ENCODE assay signal across 13 cellular contexts in the genomic region with DNA sequence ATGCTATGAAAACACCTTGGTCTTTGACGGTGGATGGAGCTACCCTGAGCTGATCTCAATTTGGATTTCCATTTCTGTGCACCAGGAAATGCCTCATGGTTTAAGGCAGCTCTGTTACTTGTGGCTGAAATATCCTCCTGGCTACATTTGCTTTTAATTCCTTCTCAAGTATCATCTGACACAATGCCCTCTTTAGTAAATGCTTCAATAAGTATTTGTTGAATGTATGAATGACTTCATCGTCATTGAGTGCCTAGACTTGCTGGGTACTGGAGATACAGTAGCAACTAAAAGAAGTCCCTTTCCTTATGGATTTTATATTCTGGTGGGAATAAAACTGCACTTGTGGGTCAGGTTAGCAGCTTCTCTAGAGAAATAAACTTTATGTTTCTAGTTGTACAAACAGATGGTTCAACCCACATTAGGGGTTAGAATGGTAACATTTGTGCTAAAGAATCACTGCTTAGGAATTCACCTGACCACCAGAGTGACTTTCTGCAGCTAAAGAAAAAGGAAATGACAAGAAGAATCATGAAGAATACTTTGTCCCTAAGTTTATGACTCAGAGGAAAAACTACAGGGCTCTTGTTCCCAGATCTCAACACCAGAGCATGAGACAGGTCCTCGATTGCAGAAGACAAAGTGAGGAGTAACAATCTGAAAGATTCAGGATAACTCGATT. TPM values are rescaled to one million over a fixed set of nuclear protein-coding genes. Genes with fewer than 3 reads are reported as not detected.
A peak's percentile ranks its signal among the peaks of the same experiment; 100 is the strongest.
DNase-seq lines count a peak whose midpoint lies in the region; ATAC-seq and TF ChIP-seq lines count a peak whose summit lies in the region.
"Had no signal": no experiment of that assay in that cellular context is flagged by ENCODE, and none has a peak within 500 bp of the region (broad histone marks: within the 10 kb centered on the region; RNA-seq: fewer than 3 reads in every experiment).

No MANE protein-coding gene starts in this region.

- H3K9ac ChIP-seq in smooth muscle cell (ENCODE audit: low read depth), result peak overlapping the region; percentile 17

- H3K27ac ChIP-seq in smooth muscle cell (ENCODE audit: low read depth), result peak overlapping the region; percentile 69
- H3K27ac ChIP-seq: lower lobe of right lung had no signal

- H3K36me3 ChIP-seq in smooth muscle cell (ENCODE audit: low read depth), result no peaks in the 10 kb centered on the region
- H3K36me3 ChIP-seq: lower lobe of right lung had no signal

- peak overlapping the region; percentile 11 for H3K4me3 Mint-ChIP-seq in T-helper 1 cell treated with Interleukin-12 subunit alpha and Interleukin-12 subunit beta and Interleukin-4 antibody, amounts not matched to agents 30 μg/mL and 1 μg/mL, for 36 hours
- H3K4me3 Mint-ChIP-seq in endothelial cell (ENCODE audit: unreplicated experiment), result no peak overlapping the region
- H3K4me3 Mint-ChIP-seq: activated CD4-positive, alpha-beta T cell treated with anti-CD3 and anti-CD28 coated beads, Interleukin-2, amount 10 ng/mL, durations not matched to agents 7 days and 5 days; dendritic cell treated with granulocyte-macrophage colony-stimulating factor and Interleukin-4, amounts not matched to agents 40 ng/mL and 50 ng/mL, for 4 days had no signal

- H3K9me3 Mint-ChIP-seq in T-helper 1 cell treated with Interleukin-12 subunit alpha and Interleukin-12 subunit beta and Interleukin-4 antibody, amounts not matched to agents 30 μg/mL and 1 μg/mL, for 36 hours, result peaks cover 33% of the 10 kb centered on the region
- H3K9me3 Mint-ChIP-seq in endothelial cell (ENCODE audit: unreplicated experiment), result peaks cover 22% of the 10 kb centered on the region

- no peaks in the 10 kb centered on the region for H4K20me1 ChIP-seq in smooth muscle cell (ENCODE audit: low read depth)

- no peak overlapping the region for H2AFZ ChIP-seq in smooth muscle cell (ENCODE audit: low read depth)

- H3K4me1 Mint-ChIP-seq in T-helper 1 cell treated with Interleukin-12 subunit alpha and Interleukin-12 subunit beta and Interleukin-4 antibody, amounts not matched to agents 30 μg/mL and 1 μg/mL, for 36 hours (ENCODE audit: low read depth), result peaks cover 49% of the 10 kb centered on the region
- no peaks in the 10 kb centered on the region for H3K4me1 Mint-ChIP-seq in endothelial cell (ENCODE audit: unreplicated experiment)

- H3K27ac Mint-ChIP-seq in T-helper 1 cell treated with Interleukin-12 subunit alpha and Interleukin-12 subunit beta and Interleukin-4 antibody, amounts not matched to agents 30 μg/mL and 1 μg/mL, for 36 hours, result peak overlapping the region; percentile 70
- no peak overlapping the region for H3K27ac Mint-ChIP-seq in endothelial cell (ENCODE audit: unreplicated experiment)
- H3K27ac Mint-ChIP-seq: activated CD4-positive, alpha-beta T cell treated with anti-CD3 and anti-CD28 coated beads, Interleukin-2, amount 10 ng/mL, durations not matched to agents 7 days and 5 days; dendritic cell treated with granulocyte-macrophage colony-stimulating factor and Interleukin-4, amounts not matched to agents 40 ng/mL and 50 ng/mL, for 4 days had no signal

- peaks cover 5% of the 10 kb centered on the region for H3F3A ChIP-seq in smooth muscle cell (ENCODE audit: low read depth)

- TF ChIP-seq CTCF in smooth muscle cell (IDR thresholded peaks at IDR 0.05; ENCODE audit: borderline replicate concordance, insufficient read depth, poor library complexity, severe bottlenecking) (no peak), endothelial cell (IDR thresholded peaks at IDR 0.05; ENCODE audit: unreplicated experiment) (no peak)

- WGBS in smooth muscle cell (ENCODE audit: low lambda C conversion rate), result 65% methylated on average over 4 of the region's 4 CpGs

- ATAC-seq in GM21529 (IDR thresholded peaks at IDR 0.05; ENCODE audit: unreplicated experiment) (no peak), GM19328 (IDR thresholded peaks at IDR 0.05; ENCODE audit: unreplicated experiment) (no peak)
- ATAC-seq: K562, lower lobe of right lung had no signal

- no peaks in the 10 kb centered on the region for H3K4me1 ChIP-seq in smooth muscle cell (ENCODE audit: low read depth)
- H3K4me1 ChIP-seq: lower lobe of right lung had no signal

- no peaks in the 10 kb centered on the region for H3K9me3 ChIP-seq in smooth muscle cell (replicated peaks; ENCODE audit: low read depth)

- H3K36me3 Mint-ChIP-seq in T-helper 1 cell treated with Interleukin-12 subunit alpha and Interleukin-12 subunit beta and Interleukin-4 antibody, amounts not matched to agents 30 μg/mL and 1 μg/mL, for 36 hours (ENCODE audit: low read depth), result peaks cover 28% of the 10 kb centered on the region
- H3K36me3 Mint-ChIP-seq in endothelial cell (ENCODE audit: low read depth, unreplicated experiment), result peaks cover 18% of the 10 kb centered on the region

- no peaks in the 10 kb centered on the region for H3K27me3 ChIP-seq in smooth muscle cell (ENCODE audit: low read depth)

- H3K79me2 ChIP-seq in smooth muscle cell (ENCODE audit: low read depth), result no peaks in the 10 kb centered on the region

- DNase-seq in T-helper 1 cell (no peak), LHCN-M2 (ENCODE audit: low read depth) (peak; percentile 94), dermis blood vessel endothelial cell (peak; percentile 75), smooth muscle cell (lab: John Stamatoyannopoulos, UW; ENCODE audit: unreplicated experiment) (no peak), endothelial cell (ENCODE audit: low spot score) (no peak)
- DNase-seq: activated CD4-positive, alpha-beta T cell treated with anti-CD3 and anti-CD28 coated beads, Interleukin-2, amount 10 ng/mL, durations not matched to agents 7 days and 5 days; lower lobe of right lung; stimulated activated CD4-positive, alpha-beta T cell treated with anti-CD3 and anti-CD28 coated beads, Interleukin-12 subunit alpha, Interleukin-12 subunit beta, amount 100 ng/mL, for 4 hours had no signal

- H3K27me3 Mint-ChIP-seq in T-helper 1 cell treated with Interleukin-12 subunit alpha and Interleukin-12 subunit beta and Interleukin-4 antibody, amounts not matched to agents 30 μg/mL and 1 μg/mL, for 36 hours (ENCODE audit: low read depth), result no peaks in the 10 kb centered on the region
- H3K27me3 Mint-ChIP-seq in endothelial cell (ENCODE audit: unreplicated experiment), result peaks cover 10% of the 10 kb centered on the region

- H3K4me2 ChIP-seq in smooth muscle cell, result peak overlapping the region; percentile 16

- H3K4me3 ChIP-seq in smooth muscle cell, result no peak overlapping the region
- H3K4me3 ChIP-seq: K562, lower lobe of right lung had no signal

RNA-seq across cellular contexts. Expression of gene SMNDC1, which starts 21.8 kb away (rescaled TPM):
- total RNA-seq in LHCN-M2 (2014; rRNA removed), result 5.7 and 8.0 TPM in 2 replicates
- 17.9 TPM for polyA plus RNA-seq in LHCN-M2 (2012)
- 11.9 and 14.4 TPM in 2 replicates for total RNA-seq in dermis blood vessel endothelial cell
- 17.7 and 25.6 TPM in 2 replicates for total RNA-seq in smooth muscle cell
- polyA plus RNA-seq in smooth muscle cell, result 19.0 and 22.2 TPM in 2 replicates
- total RNA-seq in endothelial cell (ENCODE audit: unreplicated experiment), result 35.4 TPM

Comparison
In these comparisons a context has a peak if more than half of its experiments do, and no peak if none do; other contexts are left out.
1. DNase-seq: peak in LHCN-M2 (single experiment) and dermis blood vessel endothelial cell (single experiment); none in T-helper 1 cell (0 of 5), smooth muscle cell (single experiment) and endothelial cell (single experiment).